Comparison of ENCODE assay signal across 1 cellular context in genomic region chr11:19117760-19118097, GRCh38.
TF ChIP-seq lines count a peak whose summit lies in the region.

No MANE protein-coding gene starts in this region.

TF ChIP-seq in HCT116, 20 proteins besides CTCF, POLR2A, EP300 and RAD21 (continued from another document):
- TF ChIP-seq, protein P1, sequence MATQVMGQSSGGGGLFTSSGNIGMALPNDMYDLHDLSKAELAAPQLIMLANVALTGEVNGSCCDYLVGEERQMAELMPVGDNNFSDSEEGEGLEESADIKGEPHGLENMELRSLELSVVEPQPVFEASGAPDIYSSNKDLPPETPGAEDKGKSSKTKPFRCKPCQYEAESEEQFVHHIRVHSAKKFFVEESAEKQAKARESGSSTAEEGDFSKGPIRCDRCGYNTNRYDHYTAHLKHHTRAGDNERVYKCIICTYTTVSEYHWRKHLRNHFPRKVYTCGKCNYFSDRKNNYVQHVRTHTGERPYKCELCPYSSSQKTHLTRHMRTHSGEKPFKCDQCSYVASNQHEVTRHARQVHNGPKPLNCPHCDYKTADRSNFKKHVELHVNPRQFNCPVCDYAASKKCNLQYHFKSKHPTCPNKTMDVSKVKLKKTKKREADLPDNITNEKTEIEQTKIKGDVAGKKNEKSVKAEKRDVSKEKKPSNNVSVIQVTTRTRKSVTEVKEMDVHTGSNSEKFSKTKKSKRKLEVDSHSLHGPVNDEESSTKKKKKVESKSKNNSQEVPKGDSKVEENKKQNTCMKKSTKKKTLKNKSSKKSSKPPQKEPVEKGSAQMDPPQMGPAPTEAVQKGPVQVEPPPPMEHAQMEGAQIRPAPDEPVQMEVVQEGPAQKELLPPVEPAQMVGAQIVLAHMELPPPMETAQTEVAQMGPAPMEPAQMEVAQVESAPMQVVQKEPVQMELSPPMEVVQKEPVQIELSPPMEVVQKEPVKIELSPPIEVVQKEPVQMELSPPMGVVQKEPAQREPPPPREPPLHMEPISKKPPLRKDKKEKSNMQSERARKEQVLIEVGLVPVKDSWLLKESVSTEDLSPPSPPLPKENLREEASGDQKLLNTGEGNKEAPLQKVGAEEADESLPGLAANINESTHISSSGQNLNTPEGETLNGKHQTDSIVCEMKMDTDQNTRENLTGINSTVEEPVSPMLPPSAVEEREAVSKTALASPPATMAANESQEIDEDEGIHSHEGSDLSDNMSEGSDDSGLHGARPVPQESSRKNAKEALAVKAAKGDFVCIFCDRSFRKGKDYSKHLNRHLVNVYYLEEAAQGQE (IDR thresholded peaks at IDR 0.05; ENCODE audit: low read depth): no peak
- TF ChIP-seq ATF3 (IDR thresholded peaks at IDR 0.05) (no peak), SRF (IDR thresholded peaks at IDR 0.05; ENCODE audit: low read depth) (no peak), CBX3 (IDR thresholded peaks at IDR 0.05; ENCODE audit: low read depth) (no peak), ELF1 (IDR thresholded peaks at IDR 0.05; ENCODE audit: borderline replicate concordance, low read depth) (no peak), JUND (IDR thresholded peaks at IDR 0.05) (no peak), EZH2phosphoT487 (IDR thresholded peaks at IDR 0.05; ENCODE audit: borderline replicate concordance) (no peak)
